Comparison of ENCODE assay signal across 9 cellular contexts in the genomic region with DNA sequence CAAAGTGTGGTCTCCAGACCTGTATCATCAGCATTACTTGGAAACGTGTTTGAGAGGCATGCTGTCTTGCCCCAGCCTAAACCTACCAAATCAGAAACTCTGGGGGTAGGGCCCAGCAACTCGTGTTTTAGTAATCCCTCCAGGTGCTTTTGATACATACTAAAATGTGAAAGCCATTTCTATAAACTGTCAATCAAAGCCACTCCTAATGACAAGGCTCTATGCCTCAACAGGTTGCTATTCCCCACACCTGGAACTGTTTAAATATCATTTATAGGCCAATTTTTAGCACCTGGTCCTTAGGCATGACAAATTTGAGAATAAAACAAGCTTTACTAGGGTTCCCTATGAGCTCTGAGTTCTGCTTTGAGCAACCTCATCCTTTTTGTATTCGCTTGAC.
"Had no signal": no experiment of that assay in that cellular context is flagged by ENCODE, and none has a peak within 500 bp of the region (broad histone marks: within the 10 kb centered on the region; RNA-seq: fewer than 3 reads in every experiment).

No MANE protein-coding gene starts in this region.

- H3K4me3 Mint-ChIP-seq: H9, HFFc6 had no signal

- H3K4me3 ChIP-seq: GM23248, K562 had no signal

- FAIRE-seq: H1, H54, K562 had no signal

- H2AFZ ChIP-seq: GM23248 had no signal

- H3K9me3 Mint-ChIP-seq: HFFc6 had no signal

- DNase-seq: GM23248, H9, HCEC 1CT, HFFc6, IMR-90 had no signal

- ATAC-seq: K562 had no signal

- H3K27ac ChIP-seq: GM23248, HL-60 had no signal

- H3K27ac Mint-ChIP-seq: HFFc6 had no signal
